Comparison of ENCODE assay signal across 9 cellular contexts in the genomic region with DNA sequence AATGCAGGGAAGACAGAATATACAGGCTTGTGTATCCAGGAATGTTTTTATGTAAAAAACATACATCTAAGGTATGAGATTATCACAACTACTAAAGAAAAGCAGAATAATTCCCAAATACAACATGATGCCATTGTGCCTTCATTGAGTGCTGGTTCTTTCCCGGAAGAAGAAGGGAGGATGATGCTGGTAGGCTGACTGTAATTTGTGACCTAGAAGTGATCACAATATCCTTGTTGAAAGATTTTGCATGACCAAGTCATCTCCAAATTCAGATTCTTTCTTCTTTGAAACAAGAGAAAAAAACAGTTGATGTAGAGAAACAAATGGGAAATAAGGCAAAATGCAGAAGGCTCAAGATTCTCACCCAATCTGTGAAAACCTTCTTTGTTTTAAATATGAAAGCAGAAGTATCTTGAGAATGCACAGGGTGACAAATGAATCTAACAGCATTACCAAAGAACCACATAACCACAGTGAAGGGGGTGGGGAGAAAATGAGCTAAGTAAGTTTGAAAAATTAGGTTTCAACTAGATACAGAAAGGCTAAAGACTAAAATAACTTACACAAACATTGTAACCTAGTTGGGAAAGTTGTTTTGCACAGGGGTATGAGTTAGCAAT. TPM values are rescaled to one million over a fixed set of nuclear protein-coding genes. Genes with fewer than 3 reads are reported as not detected.
DNase-seq lines count a peak whose midpoint lies in the region; ATAC-seq and TF ChIP-seq lines count a peak whose summit lies in the region.
"Had no signal": no experiment of that assay in that cellular context is flagged by ENCODE, and none has a peak within 500 bp of the region (broad histone marks: within the 10 kb centered on the region; RNA-seq: fewer than 3 reads in every experiment).

No MANE protein-coding gene starts in this region.

- H3K27me3 ChIP-seq in KMS-11 (ENCODE audit: insufficient read depth, low read depth): no peaks in the 10 kb centered on the region
- H3K27me3 ChIP-seq in BE2C: no peaks in the 10 kb centered on the region

- H3K27ac ChIP-seq in KMS-11: peak overlapping the region; percentile 56

- H3K79me2 ChIP-seq in KMS-11 (ENCODE audit: insufficient read depth, low read depth): no peaks in the 10 kb centered on the region

- no peaks in the 10 kb centered on the region for H4K20me1 ChIP-seq in KMS-11 (ENCODE audit: insufficient read depth)

- H3K36me3 ChIP-seq in KMS-11 (ENCODE audit: insufficient read depth): no peaks in the 10 kb centered on the region
- H3K36me3 ChIP-seq in BE2C: peaks cover 20% of the 10 kb centered on the region

- H3K4me3 ChIP-seq in KMS-11 (IDR thresholded peaks at IDR 0.05; ENCODE audit: insufficient read depth, low read depth, low read length) (no peak overlapping the region), BE2C (ENCODE audit: low read depth, low read length) (no peak overlapping the region)

- DNase-seq in fibroblast of peridontal ligament (ENCODE audit: extremely low read depth) (peak; percentile 3), erythroblast (lab: John Stamatoyannopoulos, UW) (no peak), cerebellar nuclear complex (lab: John Stamatoyannopoulos, UW) (no peak), BE2C (no peak)
- no peak for DNase-seq in activated CD8-positive, alpha-beta memory T cell treated with anti-CD3 and anti-CD28 coated beads, Interleukin-2, amount 50 U/mL, for 4 hours

- H3K9me3 ChIP-seq in BE2C: no peaks in the 10 kb centered on the region

- H3K9ac ChIP-seq in KMS-11: no peak overlapping the region

- no peak overlapping the region for H2AFZ ChIP-seq in KMS-11 (ENCODE audit: low read depth)

- H3K4me1 ChIP-seq in KMS-11 (ENCODE audit: low read depth, poor library complexity, severe bottlenecking) (peaks cover 32% of the 10 kb centered on the region), BE2C (no peaks in the 10 kb centered on the region)

- ATAC-seq in GM18508 (IDR thresholded peaks at IDR 0.05; ENCODE audit: insufficient read depth, unreplicated experiment) (peak; percentile 86), GM21825 (IDR thresholded peaks at IDR 0.05; ENCODE audit: unreplicated experiment) (peak; percentile 80)

- TF ChIP-seq POLR2A in erythroblast (IDR thresholded peaks at IDR 0.05; ENCODE audit: low read length): no peak

- H3K4me2 ChIP-seq in KMS-11: peak overlapping the region; percentile 52

- TF ChIP-seq CTCF in KMS-11 (conservative IDR thresholded peaks at IDR 0.05; ENCODE audit: low read depth, low read length): no peak
- TF ChIP-seq CTCF in BE2C (IDR thresholded peaks at IDR 0.05; ENCODE audit: low read depth, low read length): no peak

RNA-seq across cellular contexts. Expression of a gene that starts 20.4 kb away (rescaled TPM):
- 4.0 TPM for polyA plus RNA-seq in BE2C (2012; ENCODE audit: insufficient read depth, insufficient read length, low read depth)

RNA-seq across cellular contexts. Expression of a gene that starts 20.5 kb away (rescaled TPM):
- polyA plus RNA-seq in BE2C (2012; ENCODE audit: insufficient read depth, insufficient read length, low read depth): 5.1 TPM

RNA-seq across cellular contexts. Expression of a gene that starts 39.0 kb away (rescaled TPM):
- not detected for polyA plus RNA-seq in BE2C (2012; ENCODE audit: insufficient read depth, insufficient read length, low read depth)
- polyA plus RNA-seq: adipose tissue had no signal
